In the genomic region with DNA sequence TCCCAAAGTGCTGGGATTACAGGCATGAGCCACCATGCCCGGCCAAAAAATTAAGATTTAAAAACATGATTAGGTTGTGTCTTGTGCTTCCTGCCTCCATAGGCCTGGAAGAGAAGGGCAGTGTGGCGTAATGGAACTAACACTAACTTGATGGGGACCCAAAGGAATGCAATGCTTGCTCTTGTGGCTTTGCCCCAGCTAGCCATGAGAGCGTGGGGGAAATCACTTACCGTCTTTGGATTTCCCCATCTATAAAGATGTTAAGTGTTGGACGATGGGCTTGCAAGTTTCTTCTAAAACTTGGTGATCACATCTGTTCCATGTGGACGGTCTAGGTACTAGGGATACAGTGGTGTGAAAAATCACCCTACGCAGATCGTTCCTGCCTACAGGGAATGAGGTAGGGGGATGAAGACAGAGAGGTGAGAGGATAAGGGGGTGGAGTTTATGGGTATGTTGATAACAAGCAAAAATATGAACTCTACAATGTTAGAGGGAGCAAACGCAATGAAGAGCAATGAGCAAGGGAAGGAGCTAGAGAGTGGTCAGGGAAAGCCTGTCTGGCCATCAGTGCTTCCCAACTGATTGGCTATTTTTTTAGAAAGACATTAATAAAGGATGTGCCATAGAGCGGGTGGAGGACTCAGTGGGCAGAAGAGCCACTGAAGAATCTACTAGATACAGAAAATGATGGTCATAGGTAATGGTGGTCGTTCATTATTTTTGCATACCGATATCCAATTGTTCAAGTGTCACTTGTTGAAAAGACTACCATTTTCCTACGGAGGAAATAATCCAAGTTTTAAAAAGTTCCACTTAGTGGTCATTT, we compare ENCODE assay signal across 13 cellular contexts.
DNase-seq lines count a peak whose midpoint lies in the region; ATAC-seq and TF ChIP-seq lines count a peak whose summit lies in the region.
"Had no signal": no experiment of that assay in that cellular context is flagged by ENCODE, and none has a peak within 500 bp of the region (broad histone marks: within the 10 kb centered on the region; RNA-seq: fewer than 3 reads in every experiment).

No MANE protein-coding gene starts in this region.

- CTCF ChIA-PET in OCI-LY7 (lab: Charles Lee; ENCODE audit: unreplicated experiment), result no interaction called here
- CTCF ChIA-PET in naive thymus-derived CD4-positive, alpha-beta T cell (lab: Charles Lee), result interaction anchor here (0.6 kb wide), 1 partner anchor 24 kb away, joined by 3 read pairs; no protein-coding TSS in a partner anchor

- peak; percentile 50 for ATAC-seq in GM18907 (IDR thresholded peaks at IDR 0.05; ENCODE audit: unreplicated experiment)
- ATAC-seq in HG02610 (IDR thresholded peaks at IDR 0.05; ENCODE audit: unreplicated experiment), result peak; percentile 43
- peak; percentile 88 to 91 for ATAC-seq in stimulated activated naive B cell treated with anti-CD40 and anti-IgM and Interleukin-4, amounts not matched to agents 10 μg/mL and 1 μg/mL and 100 μg/mL, for 72 hours (replicated peaks)
- no peak for ATAC-seq in naive thymus-derived CD4-positive, alpha-beta T cell

- TF ChIP-seq CTCF in OCI-LY7 (conservative IDR thresholded peaks at IDR 0.05; ENCODE audit: low read length) (no peak), tibial nerve (IDR thresholded peaks at IDR 0.05) (no peak)

- H3K27me3 Mint-ChIP-seq in stimulated activated naive B cell treated with anti-CD40 and anti-IgM and Interleukin-4, amounts not matched to agents 10 μg/mL and 1 μg/mL and 100 μg/mL, for 72 hours, result no peaks in the 10 kb centered on the region
- H3K27me3 Mint-ChIP-seq in naive thymus-derived CD4-positive, alpha-beta T cell, result no peaks in the 10 kb centered on the region

- H3K9me3 ChIP-seq in OCI-LY7 (ENCODE audit: low read length) (peaks cover 3% of the 10 kb centered on the region), tibial nerve (no peaks in the 10 kb centered on the region)
- no peaks in the 10 kb centered on the region for H3K9me3 ChIP-seq in naive thymus-derived CD4-positive, alpha-beta T cell (ENCODE audit: control insufficient read depth in 2 of 3, low read length in 3 of 3)
- H3K9me3 ChIP-seq: vagina had no signal

- whole genome bisulfite sequencing in tibial nerve, 2 donors, result 94 to 95% methylated on average over 13 of the region's 13 CpGs

- peaks cover under 1 to 3% of the 10 kb centered on the region in 2 donors for H3K36me3 Mint-ChIP-seq in stimulated activated naive B cell treated with anti-CD40 and anti-IgM and Interleukin-4, amounts not matched to agents 10 μg/mL and 1 μg/mL and 100 μg/mL, for 72 hours
- H3K36me3 Mint-ChIP-seq in naive thymus-derived CD4-positive, alpha-beta T cell, result peaks cover 0 to 7% (median 4%) of the 10 kb centered on the region in 5 donors
- H3K36me3 Mint-ChIP-seq: brain had no signal

- H3K27ac ChIP-seq in OCI-LY7 (ENCODE audit: low read depth, low read length, poor library complexity, severe bottlenecking) (no peak overlapping the region), tibial nerve (no peak overlapping the region)
- H3K27ac ChIP-seq in naive thymus-derived CD4-positive, alpha-beta T cell (ENCODE audit: low read depth, low read length), result no peak overlapping the region
- H3K27ac ChIP-seq: vagina had no signal

- POLR2A ChIA-PET in OCI-LY7 (lab: Charles Lee), result interaction anchor here (0.6 to 4.4 kb wide), 3 partner anchors 10 to 140 kb away, joined by 3 to 29 read pairs (median 14); no protein-coding TSS in a partner anchor
- POLR2A ChIA-PET in naive thymus-derived CD4-positive, alpha-beta T cell (lab: Charles Lee), result interaction anchor here (1.3 kb wide), 1 partner anchor 25 kb away, joined by 3 read pairs; no protein-coding TSS in a partner anchor

- no peak for TF ChIP-seq POLR2A in tibial nerve (IDR thresholded peaks at IDR 0.05)

- H4K20me1 ChIP-seq in OCI-LY7 (ENCODE audit: insufficient read depth, low read length), result no peaks in the 10 kb centered on the region

- no peaks in the 10 kb centered on the region for H3K79me2 ChIP-seq in OCI-LY7 (ENCODE audit: insufficient read depth, low read depth, low read length)

- peaks cover 0 to 1% of the 10 kb centered on the region in 2 donors for H3K9me3 Mint-ChIP-seq in stimulated activated naive B cell treated with anti-CD40 and anti-IgM and Interleukin-4, amounts not matched to agents 10 μg/mL and 1 μg/mL and 100 μg/mL, for 72 hours
- peaks cover 0 to 2% (median 0%) of the 10 kb centered on the region in 11 donors for H3K9me3 Mint-ChIP-seq in naive thymus-derived CD4-positive, alpha-beta T cell
- H3K9me3 Mint-ChIP-seq: nephron had no signal

- no peaks in the 10 kb centered on the region for H3K27me3 ChIP-seq in naive thymus-derived CD4-positive, alpha-beta T cell (ENCODE audit: control insufficient read depth in 2 of 2, insufficient read depth in 2 of 2, low read length in 2 of 2)
- H3K27me3 ChIP-seq in tibial nerve, result no peaks in the 10 kb centered on the region
- H3K27me3 ChIP-seq: vagina had no signal

- peaks cover 43 to 61% of the 10 kb centered on the region in 2 donors for H3K4me1 Mint-ChIP-seq in stimulated activated naive B cell treated with anti-CD40 and anti-IgM and Interleukin-4, amounts not matched to agents 10 μg/mL and 1 μg/mL and 100 μg/mL, for 72 hours
- H3K4me1 Mint-ChIP-seq in naive thymus-derived CD4-positive, alpha-beta T cell, result peaks cover 5 to 48% (median 17%) of the 10 kb centered on the region in 7 donors

- peak overlapping the region; percentile 53; the same call in 1 of the 2 replicates for H2AFZ ChIP-seq in OCI-LY7 (ENCODE audit: low read length)

- no peak overlapping the region for H3K4me2 ChIP-seq in OCI-LY7 (ENCODE audit: low read length)

- no peaks in the 10 kb centered on the region for H3K9me2 ChIP-seq in OCI-LY7 (ENCODE audit: insufficient read depth, low read length)

- H3K4me3 Mint-ChIP-seq in stimulated activated naive B cell treated with anti-CD40 and anti-IgM and Interleukin-4, amounts not matched to agents 10 μg/mL and 1 μg/mL and 100 μg/mL, for 72 hours, result peak overlapping the region in 1 of 2 donors; percentile 44
- H3K4me3 Mint-ChIP-seq in naive thymus-derived CD4-positive, alpha-beta T cell, result peak overlapping the region in 1 of 10 donors; percentile 44
- H3K4me3 Mint-ChIP-seq: brain, nephron had no signal

- intact Hi-C loops in OCI-LY7 (cut with micrococcal nuclease; ENCODE audit: unreplicated experiment), result no loop called here
- intact Hi-C loops in naive thymus-derived CD4-positive, alpha-beta T cell (cut with micrococcal nuclease), result no loop called here

- DNase-seq in OCI-LY7 (ENCODE audit: low spot score) (no peak), DMS79 (lab: John Stamatoyannopoulos, UW) (no peak), tibial nerve (ENCODE audit: low spot score in 2 of 2) (no peak)
- peak; percentile 67 for DNase-seq in stimulated activated naive B cell treated with anti-CD40 and anti-IgM and Interleukin-4, amounts not matched to agents 10 μg/mL and 1 μg/mL and 100 μg/mL, for 72 hours
- DNase-seq in naive thymus-derived CD4-positive, alpha-beta T cell, result no peak
- DNase-seq: COR-L47; NCI-H2171; stimulated activated CD4-positive, alpha-beta T cell treated with anti-CD3 and anti-CD28 coated beads, Interleukin-2, amount 100 ng/mL, for 48 hours had no signal

- H3K27ac Mint-ChIP-seq in stimulated activated naive B cell treated with anti-CD40 and anti-IgM and Interleukin-4, amounts not matched to agents 10 μg/mL and 1 μg/mL and 100 μg/mL, for 72 hours, result peak overlapping the region; percentile 60
- H3K27ac Mint-ChIP-seq in naive thymus-derived CD4-positive, alpha-beta T cell, result peak overlapping the region in 1 of 9 donors; percentile 14

- H3K4me3 ChIP-seq in OCI-LY7 (ENCODE audit: low read depth, low read length, poor library complexity, severe bottlenecking), result no peak overlapping the region
- no peak overlapping the region for H3K4me3 ChIP-seq in naive thymus-derived CD4-positive, alpha-beta T cell (ENCODE audit: low read length)
- no peak overlapping the region for H3K4me3 ChIP-seq in tibial nerve
- H3K4me3 ChIP-seq: vagina had no signal

- H3K36me3 ChIP-seq in OCI-LY7 (ENCODE audit: insufficient read depth, low read length) (peaks cover under 1% of the 10 kb centered on the region; the same call in 1 of the 2 replicates), tibial nerve (no peaks in the 10 kb centered on the region)
- no peaks in the 10 kb centered on the region for H3K36me3 ChIP-seq in naive thymus-derived CD4-positive, alpha-beta T cell (ENCODE audit: control insufficient read depth in 2 of 3, insufficient read depth in 3 of 3, low read length in 3 of 3)
- H3K36me3 ChIP-seq: vagina had no signal

- H3K4me1 ChIP-seq in OCI-LY7 (ENCODE audit: insufficient read depth, low read length, poor library complexity, severe bottlenecking) (peaks cover 72% of the 10 kb centered on the region), tibial nerve (peaks cover 0 to 21% (median 7%) of the 10 kb centered on the region in 4 donors)
- H3K4me1 ChIP-seq in naive thymus-derived CD4-positive, alpha-beta T cell (ENCODE audit: control insufficient read depth in 2 of 2, insufficient read depth in 2 of 2, low read length in 2 of 2), result peaks cover 0 to 2% of the 10 kb centered on the region in 2 donors

- no peak for TF ChIP-seq EP300 in tibial nerve (IDR thresholded peaks at IDR 0.05)

- no TSS peak for BruUV-seq in OCI-LY7 (replicated peaks; lab: Mats Ljungman, UMichigan)
